ENCODE assay signal across 7 cellular contexts in genomic region chr6:35729349-35729678, GRCh38.
DNase-seq lines count a peak whose midpoint lies in the region; ATAC-seq and TF ChIP-seq lines count a peak whose summit lies in the region.
"Had no signal": no experiment of that assay in that cellular context is flagged by ENCODE, and none has a peak within 500 bp of the region (broad histone marks: within the 10 kb centered on the region; RNA-seq: fewer than 3 reads in every experiment).

No MANE protein-coding gene starts in this region.

- no peaks in the 10 kb centered on the region for H3K27me3 ChIP-seq in RWPE2 (ENCODE audit: insufficient read depth, poor library complexity, severe bottlenecking)

- peaks cover 19% of the 10 kb centered on the region for H3K36me3 Mint-ChIP-seq in effector memory CD8-positive, alpha-beta T cell (ENCODE audit: insufficient read depth)
- no peaks in the 10 kb centered on the region for H3K36me3 Mint-ChIP-seq in stimulated activated memory B cell treated with anti-CD40 and anti-IgM and Interleukin-4, amounts not matched to agents 10 μg/mL and 1 μg/mL and 100 μg/mL, for 72 hours

- peaks cover 56 to 75% of the 10 kb centered on the region in 2 donors for H3K4me1 Mint-ChIP-seq in effector memory CD8-positive, alpha-beta T cell (ENCODE audit: low read depth in 2 of 2)
- peaks cover 47% of the 10 kb centered on the region for H3K4me1 Mint-ChIP-seq in stimulated activated memory B cell treated with anti-CD40 and anti-IgM and Interleukin-4, amounts not matched to agents 10 μg/mL and 1 μg/mL and 100 μg/mL, for 72 hours

- peak overlapping the region; percentile 99 for H3K27ac ChIP-seq in RWPE2 (ENCODE audit: poor library complexity, severe bottlenecking)
- H3K27ac ChIP-seq: PC-9 had no signal

- H3K4me3 ChIP-seq in RWPE2 (ENCODE audit: severe bottlenecking), result no peak overlapping the region
- H3K4me3 ChIP-seq: PC-9 had no signal

- ATAC-seq in RWPE2 (ENCODE audit: low read depth), result no peak
- ATAC-seq in effector memory CD8-positive, alpha-beta T cell (replicated peaks), result no peak
- ATAC-seq in stimulated activated memory B cell treated with anti-CD40 and anti-IgM and Interleukin-4, amounts not matched to agents 10 μg/mL and 1 μg/mL and 100 μg/mL, for 72 hours, result no peak

- H3K27me3 Mint-ChIP-seq in effector memory CD8-positive, alpha-beta T cell, result no peaks in the 10 kb centered on the region
- no peaks in the 10 kb centered on the region for H3K27me3 Mint-ChIP-seq in stimulated activated memory B cell treated with anti-CD40 and anti-IgM and Interleukin-4, amounts not matched to agents 10 μg/mL and 1 μg/mL and 100 μg/mL, for 72 hours

- peak overlapping the region; percentile 80 to 86 for H3K4me3 Mint-ChIP-seq in effector memory CD8-positive, alpha-beta T cell
- no peak overlapping the region for H3K4me3 Mint-ChIP-seq in stimulated activated memory B cell treated with anti-CD40 and anti-IgM and Interleukin-4, amounts not matched to agents 10 μg/mL and 1 μg/mL and 100 μg/mL, for 72 hours

- peak overlapping the region; percentile 87 to 95 for H3K27ac Mint-ChIP-seq in effector memory CD8-positive, alpha-beta T cell
- peak overlapping the region; percentile 14 for H3K27ac Mint-ChIP-seq in stimulated activated memory B cell treated with anti-CD40 and anti-IgM and Interleukin-4, amounts not matched to agents 10 μg/mL and 1 μg/mL and 100 μg/mL, for 72 hours

- H3K4me1 ChIP-seq in RWPE2 (ENCODE audit: insufficient read depth, poor library complexity, severe bottlenecking), result peaks cover 73% of the 10 kb centered on the region

- H3K9me3 ChIP-seq in RWPE2 (ENCODE audit: severe bottlenecking), result no peaks in the 10 kb centered on the region

- no peaks in the 10 kb centered on the region for H3K9me3 Mint-ChIP-seq in effector memory CD8-positive, alpha-beta T cell
- no peaks in the 10 kb centered on the region for H3K9me3 Mint-ChIP-seq in stimulated activated memory B cell treated with anti-CD40 and anti-IgM and Interleukin-4, amounts not matched to agents 10 μg/mL and 1 μg/mL and 100 μg/mL, for 72 hours

- no peak for DNase-seq in RWPE2 (ENCODE audit: low spot score)
- no peak for DNase-seq in effector memory CD8-positive, alpha-beta T cell
- DNase-seq in AML-193 (lab: John Stamatoyannopoulos, UW), result no peak
- no peak for DNase-seq in activated gamma-delta T cell (lab: John Stamatoyannopoulos, UW)
- no peak for DNase-seq in NCI-H1930 (lab: John Stamatoyannopoulos, UW)
- DNase-seq: PC-9 had no signal

- no peaks in the 10 kb centered on the region for H3K36me3 ChIP-seq in RWPE2 (ENCODE audit: low read depth)

- no peak for TF ChIP-seq CTCF in RWPE2 (IDR thresholded peaks at IDR 0.05; ENCODE audit: poor library complexity, severe bottlenecking)
